ENCODE assay signal across 24 cellular contexts in the genomic region with DNA sequence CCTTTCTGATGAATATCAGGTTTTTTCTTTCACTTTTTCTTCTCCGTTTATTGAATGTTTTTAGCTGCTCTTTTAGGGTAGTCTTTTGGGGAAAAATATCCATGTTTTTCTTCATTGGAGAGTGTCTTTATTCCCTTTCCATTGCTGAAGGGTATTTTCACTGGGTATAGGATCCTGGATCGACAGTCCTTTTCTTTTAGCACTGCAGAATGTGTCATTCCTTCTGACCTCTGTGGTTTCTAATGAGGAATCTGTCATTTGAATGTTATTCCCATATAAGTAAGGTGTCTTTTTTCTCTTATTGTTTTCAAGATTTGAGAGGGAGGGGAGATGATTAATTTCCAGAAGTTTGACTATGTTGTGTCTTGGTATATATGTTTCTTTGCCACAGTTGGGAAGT.
DNase-seq lines count a peak whose midpoint lies in the region; ATAC-seq lines count a peak whose summit lies in the region.
"Had no signal": no experiment of that assay in that cellular context is flagged by ENCODE, and none has a peak within 500 bp of the region (broad histone marks: within the 10 kb centered on the region; RNA-seq: fewer than 3 reads in every experiment).

No MANE protein-coding gene starts in this region.

- peaks cover 75% of the 10 kb centered on the region for H3K79me2 ChIP-seq in GM23248 (ENCODE audit: insufficient read depth)

- DNase-seq in GM23248 (peak; percentile 42), M059J (ENCODE audit: low read depth) (peak; percentile 75), astrocyte of the hippocampus (ENCODE audit: low read depth, low spot score) (peak; percentile 22), renal cortical epithelial cell (ENCODE audit: low read depth) (peak; percentile 45), NCI-H774 (lab: John Stamatoyannopoulos, UW) (no peak), NCI-H1436 (lab: John Stamatoyannopoulos, UW) (no peak)
- no peak for DNase-seq in effector CD8-positive, alpha-beta T cell (lab: John Stamatoyannopoulos, UW)
- DNase-seq: activated CD4-positive, alpha-beta T cell treated with anti-CD3 and anti-CD28 coated beads, Interleukin-2, amount 10 ng/mL, durations not matched to agents 7 days and 5 days; activated CD8-positive, alpha-beta memory T cell treated with anti-CD3 and anti-CD28 coated beads, Interleukin-2, amount 10 ng/mL, durations not matched to agents 7 days and 5 days; activated naive CD8-positive, alpha-beta T cell treated with anti-CD3 and anti-CD28 coated beads for 36 hours; CD8-positive, alpha-beta memory T cell; DMS153; effector memory CD4-positive, alpha-beta T cell; esophagus squamous epithelium; IMR-90; NCI-H524; occipital lobe; SJCRH30; stimulated activated CD4-positive, alpha-beta T cell treated with anti-CD3 and anti-CD28 coated beads, Interleukin-12 subunit alpha, Interleukin-12 subunit beta, amount 100 ng/mL, for 4 hours; stomach; T-helper 1 cell; trophoblast cell had no signal

- no peaks in the 10 kb centered on the region for H3F3A ChIP-seq in GM23248 (ENCODE audit: insufficient read depth)

- no peak overlapping the region for H3K27ac ChIP-seq in GM23248
- H3K27ac ChIP-seq: esophagus squamous epithelium, gastroesophageal sphincter, SJCRH30, stomach had no signal

- in situ Hi-C loops in GM23248 (cut with MboI): no loop called here

- H3K4me1 ChIP-seq in GM23248 (ENCODE audit: insufficient read depth): peaks cover 12% of the 10 kb centered on the region
- H3K4me1 ChIP-seq: esophagus squamous epithelium had no signal

- H4K20me1 ChIP-seq in GM23248 (ENCODE audit: insufficient read depth): peaks cover 10% of the 10 kb centered on the region; the same call in 1 of the 2 replicates

- H2AFZ ChIP-seq in GM23248: no peak overlapping the region

- H3K4me2 ChIP-seq in GM23248 (ENCODE audit: unreplicated experiment): no peak overlapping the region

- no peak overlapping the region for H3K4me3 ChIP-seq in GM23248
- H3K4me3 ChIP-seq: esophagus squamous epithelium, gastroesophageal sphincter, SJCRH30, stomach had no signal

- no peaks in the 10 kb centered on the region for H3K36me3 ChIP-seq in GM23248 (ENCODE audit: low read depth)
- H3K36me3 ChIP-seq: esophagus squamous epithelium, gastroesophageal sphincter, SJCRH30, stomach had no signal

- H3K9me2 ChIP-seq in GM23248 (ENCODE audit: insufficient read depth): no peaks in the 10 kb centered on the region

- H3K27me3 ChIP-seq in GM23248 (replicated peaks; ENCODE audit: insufficient read depth): no peaks in the 10 kb centered on the region
- H3K27me3 ChIP-seq: esophagus squamous epithelium, gastroesophageal sphincter, SJCRH30, stomach had no signal

- no peaks in the 10 kb centered on the region for H3K9me3 ChIP-seq in GM23248 (ENCODE audit: low read depth)
- H3K9me3 ChIP-seq: esophagus squamous epithelium, gastroesophageal sphincter, SJCRH30, stomach had no signal

- no peak for ATAC-seq in activated CD4-positive, CD25-positive, alpha-beta regulatory T cell treated with anti-CD3 and anti-CD28 coated beads, Interleukin-2, amount 50 U/mL, for 24 hours
- ATAC-seq: activated CD8-positive, alpha-beta memory T cell treated with anti-CD3 and anti-CD28 coated beads, Interleukin-2, amount 10 ng/mL, durations not matched to agents 7 days and 5 days; gastroesophageal sphincter had no signal

- WGBS in GM23248 (ENCODE audit: low coverage in 1 of 2, low lambda C conversion rate in 2 of 2, missing lambda C conversion rate in 2 of 2), 2 experiments: 66 to 68% methylated on average over 2 of the region's 2 CpGs

- no peak overlapping the region for H3K9ac ChIP-seq in GM23248

Comparison
In these comparisons a context has a peak if more than half of its experiments do, and no peak if none do; other contexts are left out.
1. DNase-seq: peak in GM23248 (single experiment), M059J (single experiment), astrocyte of the hippocampus (single experiment) and renal cortical epithelial cell (single experiment); none in NCI-H774 (single experiment), effector CD8-positive, alpha-beta T cell (single experiment) and NCI-H1436 (single experiment).